14 cellular contexts compared by ENCODE assay signal in the genomic region with DNA sequence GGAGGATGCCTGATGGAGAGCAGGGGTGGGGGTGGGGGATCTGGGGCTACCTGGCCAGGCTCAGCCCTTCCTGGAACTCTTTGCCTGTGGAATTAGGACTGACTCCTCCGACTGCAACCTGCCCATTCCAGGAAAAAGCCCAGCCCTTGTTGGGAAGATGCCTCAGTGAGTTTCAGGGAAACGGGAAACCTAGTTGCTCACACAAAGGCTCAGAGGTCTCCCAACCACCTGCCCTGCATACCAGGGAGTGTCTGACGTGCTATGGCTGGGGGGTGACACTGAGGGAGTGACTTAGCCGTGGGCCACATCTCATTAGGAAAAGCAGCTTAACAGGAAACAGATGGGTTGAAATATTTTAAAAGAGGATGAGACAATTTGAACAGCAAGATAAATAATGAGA. TPM values are rescaled to one million over a fixed set of nuclear protein-coding genes. Genes with fewer than 3 reads are reported as not detected.
DNase-seq lines count a peak whose midpoint lies in the region; ATAC-seq, FAIRE-seq and TF ChIP-seq lines count a peak whose summit lies in the region.
"Had no signal": no experiment of that assay in that cellular context is flagged by ENCODE, and none has a peak within 500 bp of the region (broad histone marks: within the 10 kb centered on the region; RNA-seq: fewer than 3 reads in every experiment).

No MANE protein-coding gene starts in this region.

- peak overlapping the region; percentile 70 to 72 for H3K4me3 Mint-ChIP-seq in stimulated activated naive CD8-positive, alpha-beta T cell treated with anti-CD3 and anti-CD28 coated beads, Interleukin-15, amount 100 ng/mL, for 72 hours
- no peak overlapping the region for H3K4me3 Mint-ChIP-seq in effector memory CD8-positive, alpha-beta T cell
- peak overlapping the region; percentile 94 for H3K4me3 Mint-ChIP-seq in natural killer cell
- H3K4me3 Mint-ChIP-seq: endodermal cell had no signal

- DNase-seq in stimulated activated naive CD8-positive, alpha-beta T cell treated with anti-CD3 and anti-CD28 coated beads, Interleukin-15, amount 100 ng/mL, for 72 hours: no peak
- no peak for DNase-seq in stimulated activated naive CD8-positive, alpha-beta T cell treated with anti-CD3 and anti-CD28 coated beads, Interleukin-15, Interleukin-2, amounts not matched to agents 100 U/mL and 50 U/mL, for 24 hours
- no peak for DNase-seq in effector memory CD8-positive, alpha-beta T cell
- DNase-seq in natural killer cell: no peak
- DNase-seq in H54 (ENCODE audit: insufficient read length, low spot score): no peak
- DNase-seq in NCI-H446 treated with DMSO at 0.1 percent for 48 hours (lab: John Stamatoyannopoulos, UW): no peak
- DNase-seq: activated T-cell treated with anti-CD3 and anti-CD28 coated beads for 4 hours, endodermal cell, NCI-H1930, PC-3 had no signal

- no peak for TF ChIP-seq POLR2A in H54 (IDR thresholded peaks at IDR 0.05; ENCODE audit: low read depth, low read length)

- ATAC-seq in stimulated activated naive CD8-positive, alpha-beta T cell treated with anti-CD3 and anti-CD28 coated beads, Interleukin-15, amount 100 ng/mL, for 72 hours: no peak
- no peak for ATAC-seq in stimulated activated naive CD8-positive, alpha-beta T cell treated with anti-CD3 and anti-CD28 coated beads, Interleukin-15, Interleukin-2, amounts not matched to agents 100 U/mL and 50 U/mL, for 24 hours
- no peak for ATAC-seq in effector memory CD8-positive, alpha-beta T cell (replicated peaks)
- ATAC-seq in natural killer cell: no peak
- ATAC-seq in GM19351 (IDR thresholded peaks at IDR 0.05; ENCODE audit: unreplicated experiment): no peak
- no peak for ATAC-seq in GM21528 (IDR thresholded peaks at IDR 0.05; ENCODE audit: low FRiP score, unreplicated experiment)
- ATAC-seq: PC-3 had no signal

- no peaks in the 10 kb centered on the region for H3K36me3 Mint-ChIP-seq in effector memory CD8-positive, alpha-beta T cell (ENCODE audit: insufficient read depth)
- no peaks in the 10 kb centered on the region for H3K36me3 Mint-ChIP-seq in natural killer cell

- no peaks in the 10 kb centered on the region for H3K9me3 Mint-ChIP-seq in stimulated activated naive CD8-positive, alpha-beta T cell treated with anti-CD3 and anti-CD28 coated beads, Interleukin-15, amount 100 ng/mL, for 72 hours
- H3K9me3 Mint-ChIP-seq in effector memory CD8-positive, alpha-beta T cell: no peaks in the 10 kb centered on the region
- no peaks in the 10 kb centered on the region for H3K9me3 Mint-ChIP-seq in natural killer cell
- H3K9me3 Mint-ChIP-seq: endodermal cell; stimulated activated naive CD8-positive, alpha-beta T cell treated with anti-CD3 and anti-CD28 coated beads, Interleukin-15, Interleukin-2, amounts not matched to agents 100 ng/mL and 50 ng/mL, for 24 hours had no signal

- FAIRE-seq in H54 (lab: Jason Lieb, UNC): no peak

- H3K4me1 Mint-ChIP-seq in stimulated activated naive CD8-positive, alpha-beta T cell treated with anti-CD3 and anti-CD28 coated beads, Interleukin-15, amount 100 ng/mL, for 72 hours: peaks cover 18% of the 10 kb centered on the region
- H3K4me1 Mint-ChIP-seq in effector memory CD8-positive, alpha-beta T cell (ENCODE audit: low read depth in 2 of 2): peaks cover 6 to 11% of the 10 kb centered on the region in 2 donors
- peaks cover 28 to 31% of the 10 kb centered on the region in 2 donors for H3K4me1 Mint-ChIP-seq in natural killer cell

- no peak for TF ChIP-seq CTCF in natural killer cell (IDR thresholded peaks at IDR 0.05)

- peaks cover 9% of the 10 kb centered on the region for H3K27me3 Mint-ChIP-seq in stimulated activated naive CD8-positive, alpha-beta T cell treated with anti-CD3 and anti-CD28 coated beads, Interleukin-15, amount 100 ng/mL, for 72 hours
- H3K27me3 Mint-ChIP-seq in effector memory CD8-positive, alpha-beta T cell: peaks cover 0 to 7% of the 10 kb centered on the region in 2 donors
- no peaks in the 10 kb centered on the region for H3K27me3 Mint-ChIP-seq in natural killer cell (ENCODE audit: low read depth in 2 of 2)
- H3K27me3 Mint-ChIP-seq: stimulated activated naive CD8-positive, alpha-beta T cell treated with anti-CD3 and anti-CD28 coated beads, Interleukin-15, Interleukin-2, amounts not matched to agents 100 ng/mL and 50 ng/mL, for 24 hours had no signal

- H3K27ac Mint-ChIP-seq in stimulated activated naive CD8-positive, alpha-beta T cell treated with anti-CD3 and anti-CD28 coated beads, Interleukin-15, amount 100 ng/mL, for 72 hours: peak overlapping the region in 1 of 2 donors; percentile 96
- peak overlapping the region; percentile 15 to 35 for H3K27ac Mint-ChIP-seq in effector memory CD8-positive, alpha-beta T cell
- peak overlapping the region; percentile 83 to 84 for H3K27ac Mint-ChIP-seq in natural killer cell
- H3K27ac Mint-ChIP-seq: endodermal cell had no signal

- intact Hi-C loops in natural killer cell (cut with micrococcal nuclease): no loop called here

RNA-seq across cellular contexts. Expression of a gene that starts 27.9 kb away (rescaled TPM):
- not detected for total RNA-seq in natural killer cell
- total RNA-seq: endodermal cell; PC-3; T-helper 2 cell treated with Interferon-gamma antibody and Interleukin-4, amounts not matched to agents 100 ng/mL and 5 ng/mL, for 36 hours had no signal

RNA-seq across cellular contexts. Expression of a gene that starts 38.5 kb away (rescaled TPM):
- under 1 TPM; 0.56 to 0.95 (median 0.72) TPM for total RNA-seq in natural killer cell

RNA-seq across cellular contexts. Expression of a gene that starts 43.4 kb away (rescaled TPM):
- total RNA-seq in natural killer cell: 10 to 100 TPM; 24.5 to 28.5 (median 28.2) TPM

RNA-seq across cellular contexts. Expression of a gene that starts 58.2 kb away (rescaled TPM):
- total RNA-seq in natural killer cell: 1 to 10 TPM; 1.2 to 2.7 (median 1.7) TPM

Comparison
In these comparisons a context has a peak if more than half of its experiments do, and no peak if none do; other contexts are left out.
1. H3K4me3 Mint-ChIP-seq: peak in stimulated activated naive CD8-positive, alpha-beta T cell treated with anti-CD3 and anti-CD28 coated beads, Interleukin-15, amount 100 ng/mL, for 72 hours (2 of 2) and natural killer cell (single experiment); none in effector memory CD8-positive, alpha-beta T cell (0 of 2).